1 cellular context compared by ENCODE assay signal in the genomic region with DNA sequence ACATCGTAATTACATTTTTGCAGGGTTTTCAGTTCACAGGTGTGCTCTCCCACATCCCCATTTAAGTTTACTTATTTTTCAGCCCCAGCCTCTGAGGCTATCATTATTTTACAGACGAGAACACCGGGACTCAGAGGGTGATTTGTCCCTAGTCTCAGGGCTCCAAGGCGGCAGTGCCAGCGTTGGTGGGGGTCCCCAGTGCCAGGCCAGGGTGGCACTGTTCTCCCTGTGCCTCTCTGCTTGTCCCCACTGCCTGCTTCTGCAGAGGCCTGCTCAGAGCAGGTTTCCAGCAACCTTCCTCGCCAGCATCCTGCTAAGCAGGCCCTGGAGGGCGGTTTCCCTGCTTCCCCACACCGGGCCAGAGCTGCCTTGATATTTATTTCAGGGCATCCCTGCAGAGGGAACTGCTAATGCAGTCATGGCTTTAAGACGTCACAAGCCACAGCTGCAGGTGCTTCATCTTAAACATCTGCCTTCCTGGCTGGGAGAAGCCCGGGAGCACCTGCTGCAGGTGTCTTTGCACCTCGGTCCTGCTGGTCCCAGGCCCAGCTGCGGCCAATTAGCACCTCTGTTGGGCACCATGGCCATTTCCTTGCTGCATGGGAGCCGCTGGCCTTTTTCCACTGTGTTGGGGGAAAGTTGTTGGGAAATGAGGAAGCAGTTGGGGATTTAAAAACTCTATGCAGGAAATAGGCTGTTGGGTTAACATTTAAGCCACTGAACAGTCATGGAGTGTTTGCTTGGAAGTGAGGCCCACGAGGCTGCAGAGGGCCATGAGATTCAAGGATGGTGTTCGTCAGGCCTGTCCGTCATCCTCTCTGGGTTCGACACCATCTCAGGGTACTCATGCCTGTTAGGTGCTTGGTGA.
TF ChIP-seq lines count a peak whose summit lies in the region.

No MANE protein-coding gene starts in this region.

TF ChIP-seq in HepG2, 621 proteins besides CTCF, POLR2A, EP300 and RAD21 (continued from another document and continues in another):
- 0 out of 2 replicates have a peak, but pooled peaks have one; percentile 9 for TF ChIP-seq THRA (CRISPR knock-in tag; IDR thresholded peaks at IDR 0.05; ENCODE audit: borderline replicate concordance)
- TF ChIP-seq KDM1A (CRISPR knock-in tag; IDR thresholded peaks at IDR 0.05) = no peak
- no peak for TF ChIP-seq GATA4 (IDR thresholded peaks at IDR 0.05; ENCODE audit: borderline replicate concordance, low read depth)
- TF ChIP-seq SP4 (CRISPR knock-in tag; IDR thresholded peaks at IDR 0.05) = peak; percentile 60
- TF ChIP-seq PAF1 (CRISPR knock-in tag; IDR thresholded peaks at IDR 0.05) = no peak
- no peak for TF ChIP-seq PAX8 (CRISPR knock-in tag; IDR thresholded peaks at IDR 0.05; ENCODE audit: borderline replicate concordance)
- no peak for TF ChIP-seq ZBTB2 (CRISPR knock-in tag; IDR thresholded peaks at IDR 0.05; ENCODE audit: low read depth)
- peak; percentile 37; the same call in 1 of the 2 replicates for TF ChIP-seq RXRA (CRISPR knock-in tag; IDR thresholded peaks at IDR 0.05)
- TF ChIP-seq ZBTB8A (CRISPR knock-in tag; IDR thresholded peaks at IDR 0.05; ENCODE audit: borderline replicate concordance, low read depth) = no peak
- TF ChIP-seq, protein P1, sequence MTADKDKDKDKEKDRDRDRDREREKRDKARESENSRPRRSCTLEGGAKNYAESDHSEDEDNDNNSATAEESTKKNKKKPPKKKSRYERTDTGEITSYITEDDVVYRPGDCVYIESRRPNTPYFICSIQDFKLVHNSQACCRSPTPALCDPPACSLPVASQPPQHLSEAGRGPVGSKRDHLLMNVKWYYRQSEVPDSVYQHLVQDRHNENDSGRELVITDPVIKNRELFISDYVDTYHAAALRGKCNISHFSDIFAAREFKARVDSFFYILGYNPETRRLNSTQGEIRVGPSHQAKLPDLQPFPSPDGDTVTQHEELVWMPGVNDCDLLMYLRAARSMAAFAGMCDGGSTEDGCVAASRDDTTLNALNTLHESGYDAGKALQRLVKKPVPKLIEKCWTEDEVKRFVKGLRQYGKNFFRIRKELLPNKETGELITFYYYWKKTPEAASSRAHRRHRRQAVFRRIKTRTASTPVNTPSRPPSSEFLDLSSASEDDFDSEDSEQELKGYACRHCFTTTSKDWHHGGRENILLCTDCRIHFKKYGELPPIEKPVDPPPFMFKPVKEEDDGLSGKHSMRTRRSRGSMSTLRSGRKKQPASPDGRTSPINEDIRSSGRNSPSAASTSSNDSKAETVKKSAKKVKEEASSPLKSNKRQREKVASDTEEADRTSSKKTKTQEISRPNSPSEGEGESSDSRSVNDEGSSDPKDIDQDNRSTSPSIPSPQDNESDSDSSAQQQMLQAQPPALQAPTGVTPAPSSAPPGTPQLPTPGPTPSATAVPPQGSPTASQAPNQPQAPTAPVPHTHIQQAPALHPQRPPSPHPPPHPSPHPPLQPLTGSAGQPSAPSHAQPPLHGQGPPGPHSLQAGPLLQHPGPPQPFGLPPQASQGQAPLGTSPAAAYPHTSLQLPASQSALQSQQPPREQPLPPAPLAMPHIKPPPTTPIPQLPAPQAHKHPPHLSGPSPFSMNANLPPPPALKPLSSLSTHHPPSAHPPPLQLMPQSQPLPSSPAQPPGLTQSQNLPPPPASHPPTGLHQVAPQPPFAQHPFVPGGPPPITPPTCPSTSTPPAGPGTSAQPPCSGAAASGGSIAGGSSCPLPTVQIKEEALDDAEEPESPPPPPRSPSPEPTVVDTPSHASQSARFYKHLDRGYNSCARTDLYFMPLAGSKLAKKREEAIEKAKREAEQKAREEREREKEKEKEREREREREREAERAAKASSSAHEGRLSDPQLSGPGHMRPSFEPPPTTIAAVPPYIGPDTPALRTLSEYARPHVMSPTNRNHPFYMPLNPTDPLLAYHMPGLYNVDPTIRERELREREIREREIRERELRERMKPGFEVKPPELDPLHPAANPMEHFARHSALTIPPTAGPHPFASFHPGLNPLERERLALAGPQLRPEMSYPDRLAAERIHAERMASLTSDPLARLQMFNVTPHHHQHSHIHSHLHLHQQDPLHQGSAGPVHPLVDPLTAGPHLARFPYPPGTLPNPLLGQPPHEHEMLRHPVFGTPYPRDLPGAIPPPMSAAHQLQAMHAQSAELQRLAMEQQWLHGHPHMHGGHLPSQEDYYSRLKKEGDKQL (CRISPR knock-in tag; IDR thresholded peaks at IDR 0.05; ENCODE audit: low read depth) = no peak
- no peak for TF ChIP-seq GLI4 (CRISPR knock-in tag; IDR thresholded peaks at IDR 0.05; ENCODE audit: borderline replicate concordance)
- TF ChIP-seq MZF1 (CRISPR knock-in tag; IDR thresholded peaks at IDR 0.05; ENCODE audit: borderline replicate concordance) = peak; percentile 78; the same call in 1 of the 2 replicates
- TF ChIP-seq ZNF460 (CRISPR knock-in tag; IDR thresholded peaks at IDR 0.05; ENCODE audit: borderline replicate concordance) = no peak
- TF ChIP-seq THAP7 (CRISPR knock-in tag; IDR thresholded peaks at IDR 0.05) = peak; percentile 66; the same call in 1 of the 2 replicates
- 0 out of 2 replicates have a peak, but pooled peaks have one; percentile 4 for TF ChIP-seq CBX5 (CRISPR knock-in tag; IDR thresholded peaks at IDR 0.05; ENCODE audit: borderline replicate concordance)
- TF ChIP-seq SSRP1 (CRISPR knock-in tag; IDR thresholded peaks at IDR 0.05) = no peak
- no peak for TF ChIP-seq TOPORS (CRISPR knock-in tag; IDR thresholded peaks at IDR 0.05)
- TF ChIP-seq SNRNP70 (IDR thresholded peaks at IDR 0.05; ENCODE audit: low read depth, low read length) = no peak
- no peak for TF ChIP-seq PHB2 (IDR thresholded peaks at IDR 0.05; ENCODE audit: partially characterized antibody)
- no peak for TF ChIP-seq ZNF709 (CRISPR knock-in tag; IDR thresholded peaks at IDR 0.05)
- no peak for TF ChIP-seq ZUFSP (CRISPR knock-in tag; IDR thresholded peaks at IDR 0.05; ENCODE audit: borderline replicate concordance)
- TF ChIP-seq, protein P2, sequence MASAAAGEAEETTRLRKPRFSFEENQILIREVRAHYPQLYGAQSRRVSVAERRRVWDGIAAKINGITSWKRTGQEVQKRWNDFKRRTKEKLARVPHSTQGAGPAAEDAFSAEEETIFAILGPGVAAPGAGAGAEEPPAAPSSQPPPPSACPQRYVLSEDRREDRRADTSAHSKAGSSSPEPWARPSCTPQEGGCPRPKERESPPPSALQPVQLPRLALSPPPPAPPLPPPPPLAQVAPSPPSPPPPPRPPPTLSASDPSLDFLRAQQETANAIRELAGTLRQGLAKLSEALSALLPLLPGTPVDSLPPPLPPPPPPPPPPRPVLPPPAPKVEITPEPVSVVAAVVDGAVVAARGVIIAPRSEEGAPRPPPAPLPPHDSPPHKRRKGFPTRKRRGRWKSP (CRISPR knock-in tag; IDR thresholded peaks at IDR 0.05) = no peak
- no peak; the same call in 1 of the 2 replicates for TF ChIP-seq MTERF4 (CRISPR knock-in tag; IDR thresholded peaks at IDR 0.05)
- TF ChIP-seq ZBTB42 (CRISPR knock-in tag; IDR thresholded peaks at IDR 0.05) = no peak
- peak; percentile 83 for TF ChIP-seq ZFY (CRISPR knock-in tag; IDR thresholded peaks at IDR 0.05)
- no peak for TF ChIP-seq HCFC1 (IDR thresholded peaks at IDR 0.05; ENCODE audit: low read depth, low read length)
- peak; percentile 55; the same call in 1 of the 2 replicates for TF ChIP-seq WIZ (CRISPR knock-in tag; IDR thresholded peaks at IDR 0.05)
- no peak for TF ChIP-seq RBAK (CRISPR knock-in tag; IDR thresholded peaks at IDR 0.05)
- no peak for TF ChIP-seq ZBTB34 (CRISPR knock-in tag; IDR thresholded peaks at IDR 0.05)
- no peak for TF ChIP-seq ZNF7 (CRISPR knock-in tag; IDR thresholded peaks at IDR 0.05)
- TF ChIP-seq, protein P3, sequence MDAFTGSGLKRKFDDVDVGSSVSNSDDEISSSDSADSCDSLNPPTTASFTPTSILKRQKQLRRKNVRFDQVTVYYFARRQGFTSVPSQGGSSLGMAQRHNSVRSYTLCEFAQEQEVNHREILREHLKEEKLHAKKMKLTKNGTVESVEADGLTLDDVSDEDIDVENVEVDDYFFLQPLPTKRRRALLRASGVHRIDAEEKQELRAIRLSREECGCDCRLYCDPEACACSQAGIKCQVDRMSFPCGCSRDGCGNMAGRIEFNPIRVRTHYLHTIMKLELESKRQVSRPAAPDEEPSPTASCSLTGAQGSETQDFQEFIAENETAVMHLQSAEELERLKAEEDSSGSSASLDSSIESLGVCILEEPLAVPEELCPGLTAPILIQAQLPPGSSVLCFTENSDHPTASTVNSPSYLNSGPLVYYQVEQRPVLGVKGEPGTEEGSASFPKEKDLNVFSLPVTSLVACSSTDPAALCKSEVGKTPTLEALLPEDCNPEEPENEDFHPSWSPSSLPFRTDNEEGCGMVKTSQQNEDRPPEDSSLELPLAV (CRISPR knock-in tag; conservative IDR thresholded peaks at IDR 0.05; ENCODE audit: low read depth) = no peak
- TF ChIP-seq ELF4 (CRISPR knock-in tag; IDR thresholded peaks at IDR 0.05; ENCODE audit: borderline replicate concordance) = no peak; the same call in 1 of the 2 replicates
- no peak for TF ChIP-seq ZBTB14 (CRISPR knock-in tag; IDR thresholded peaks at IDR 0.05)
- no peak for TF ChIP-seq ZNF674 (CRISPR knock-in tag; IDR thresholded peaks at IDR 0.05; ENCODE audit: low read depth)
- TF ChIP-seq FOXA1 (IDR thresholded peaks at IDR 0.05) = no peak
- peak; percentile 4; the same call in 1 of the 2 replicates for TF ChIP-seq FOXA1 (CRISPR knock-in tag; IDR thresholded peaks at IDR 0.05)
- TF ChIP-seq ZNF747 (CRISPR knock-in tag; IDR thresholded peaks at IDR 0.05; ENCODE audit: borderline replicate concordance) = peak; percentile 34; the same call in 1 of the 2 replicates
- TF ChIP-seq SOX6 (IDR thresholded peaks at IDR 0.05) = no peak
- no peak for TF ChIP-seq SOX6 (CRISPR knock-in tag; IDR thresholded peaks at IDR 0.05)
- TF ChIP-seq ZNF263 (CRISPR knock-in tag; IDR thresholded peaks at IDR 0.05) = peak; percentile 76
- TF ChIP-seq KLF13 (CRISPR knock-in tag; IDR thresholded peaks at IDR 0.05) = no peak
- TF ChIP-seq ZNF224 (CRISPR knock-in tag; IDR thresholded peaks at IDR 0.05) = no peak
- no peak for TF ChIP-seq SNAPC2 (CRISPR knock-in tag; IDR thresholded peaks at IDR 0.05)
- TF ChIP-seq NFYB (CRISPR knock-in tag; IDR thresholded peaks at IDR 0.05) = no peak
- TF ChIP-seq ZNF605 (CRISPR knock-in tag; IDR thresholded peaks at IDR 0.05) = 0 out of 2 replicates have a peak, but pooled peaks have one; percentile 12
